Comparison of ENCODE assay signal across 1 cellular context in genomic region chr22:43088979-43089717, GRCh38.
TF ChIP-seq lines count a peak whose summit lies in the region.

TSS of gene TTLL1 (minus strand) at chr22:43089391. CDS start at chr22:43075586, 13,805 bp downstream.

TF ChIP-seq in K562, 482 proteins besides CTCF, POLR2A, EP300 and RAD21 (continued from another document and continues in another):
- TF ChIP-seq, protein P1, sequence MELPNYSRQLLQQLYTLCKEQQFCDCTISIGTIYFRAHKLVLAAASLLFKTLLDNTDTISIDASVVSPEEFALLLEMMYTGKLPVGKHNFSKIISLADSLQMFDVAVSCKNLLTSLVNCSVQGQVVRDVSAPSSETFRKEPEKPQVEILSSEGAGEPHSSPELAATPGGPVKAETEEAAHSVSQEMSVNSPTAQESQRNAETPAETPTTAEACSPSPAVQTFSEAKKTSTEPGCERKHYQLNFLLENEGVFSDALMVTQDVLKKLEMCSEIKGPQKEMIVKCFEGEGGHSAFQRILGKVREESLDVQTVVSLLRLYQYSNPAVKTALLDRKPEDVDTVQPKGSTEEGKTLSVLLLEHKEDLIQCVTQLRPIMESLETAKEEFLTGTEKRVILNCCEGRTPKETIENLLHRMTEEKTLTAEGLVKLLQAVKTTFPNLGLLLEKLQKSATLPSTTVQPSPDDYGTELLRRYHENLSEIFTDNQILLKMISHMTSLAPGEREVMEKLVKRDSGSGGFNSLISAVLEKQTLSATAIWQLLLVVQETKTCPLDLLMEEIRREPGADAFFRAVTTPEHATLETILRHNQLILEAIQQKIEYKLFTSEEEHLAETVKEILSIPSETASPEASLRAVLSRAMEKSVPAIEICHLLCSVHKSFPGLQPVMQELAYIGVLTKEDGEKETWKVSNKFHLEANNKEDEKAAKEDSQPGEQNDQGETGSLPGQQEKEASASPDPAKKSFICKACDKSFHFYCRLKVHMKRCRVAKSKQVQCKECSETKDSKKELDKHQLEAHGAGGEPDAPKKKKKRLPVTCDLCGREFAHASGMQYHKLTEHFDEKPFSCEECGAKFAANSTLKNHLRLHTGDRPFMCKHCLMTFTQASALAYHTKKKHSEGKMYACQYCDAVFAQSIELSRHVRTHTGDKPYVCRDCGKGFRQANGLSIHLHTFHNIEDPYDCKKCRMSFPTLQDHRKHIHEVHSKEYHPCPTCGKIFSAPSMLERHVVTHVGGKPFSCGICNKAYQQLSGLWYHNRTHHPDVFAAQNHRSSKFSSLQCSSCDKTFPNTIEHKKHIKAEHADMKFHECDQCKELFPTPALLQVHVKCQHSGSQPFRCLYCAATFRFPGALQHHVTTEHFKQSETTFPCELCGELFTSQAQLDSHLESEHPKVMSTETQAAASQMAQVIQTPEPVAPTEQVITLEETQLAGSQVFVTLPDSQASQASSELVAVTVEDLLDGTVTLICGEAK (IDR thresholded peaks at IDR 0.05), result peak; percentile 96
- TF ChIP-seq, protein P1 (CRISPR knock-in tag; IDR thresholded peaks at IDR 0.05), result no peak
- no peak for TF ChIP-seq THRAP3 (IDR thresholded peaks at IDR 0.05; ENCODE audit: borderline replicate concordance)
- TF ChIP-seq HNRNPL (IDR thresholded peaks at IDR 0.05; ENCODE audit: low read depth, low read length), result no peak
- no peak for TF ChIP-seq E4F1 (CRISPR knock-in tag; IDR thresholded peaks at IDR 0.05; ENCODE audit: borderline replicate concordance)
- TF ChIP-seq DACH1 (IDR thresholded peaks at IDR 0.05; ENCODE audit: partially characterized antibody), result no peak
- TF ChIP-seq, protein P2, sequence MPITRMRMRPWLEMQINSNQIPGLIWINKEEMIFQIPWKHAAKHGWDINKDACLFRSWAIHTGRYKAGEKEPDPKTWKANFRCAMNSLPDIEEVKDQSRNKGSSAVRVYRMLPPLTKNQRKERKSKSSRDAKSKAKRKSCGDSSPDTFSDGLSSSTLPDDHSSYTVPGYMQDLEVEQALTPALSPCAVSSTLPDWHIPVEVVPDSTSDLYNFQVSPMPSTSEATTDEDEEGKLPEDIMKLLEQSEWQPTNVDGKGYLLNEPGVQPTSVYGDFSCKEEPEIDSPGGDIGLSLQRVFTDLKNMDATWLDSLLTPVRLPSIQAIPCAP (CRISPR knock-in tag; IDR thresholded peaks at IDR 0.05; ENCODE audit: borderline replicate concordance), result no peak
- TF ChIP-seq RAD51 (IDR thresholded peaks at IDR 0.05; ENCODE audit: borderline replicate concordance, low read depth), result no peak
- TF ChIP-seq SRSF3 (IDR thresholded peaks at IDR 0.05; ENCODE audit: insufficient read depth, low read length), result no peak
- TF ChIP-seq ADNP (tag; IDR thresholded peaks at IDR 0.05), result no peak
- no peak for TF ChIP-seq TOE1 (IDR thresholded peaks at IDR 0.05; ENCODE audit: borderline replicate concordance)
- no peak for TF ChIP-seq TOE1 (CRISPR knock-in tag; IDR thresholded peaks at IDR 0.05; ENCODE audit: borderline replicate concordance, low read depth)
- TF ChIP-seq ZNF140 (CRISPR knock-in tag; IDR thresholded peaks at IDR 0.05), result no peak
- no peak for TF ChIP-seq PHB (CRISPR knock-in tag; IDR thresholded peaks at IDR 0.05)
- TF ChIP-seq FOSL1 (tag; conservative IDR thresholded peaks at IDR 0.05), result no peak
- no peak for TF ChIP-seq THAP12 (CRISPR knock-in tag; IDR thresholded peaks at IDR 0.05)
- TF ChIP-seq U2AF2 (optimal IDR thresholded peaks at IDR 0.05; ENCODE audit: low read depth, low read length), result no peak
- TF ChIP-seq KLF6 (CRISPR knock-in tag; IDR thresholded peaks at IDR 0.05; ENCODE audit: borderline replicate concordance), result no peak
- peak; percentile 99 for TF ChIP-seq NR2C2 (CRISPR knock-in tag; IDR thresholded peaks at IDR 0.05)
- peak; percentile 99 for TF ChIP-seq NR2C2 (tag; IDR thresholded peaks at IDR 0.05)
- no peak for TF ChIP-seq RERE (CRISPR knock-in tag; IDR thresholded peaks at IDR 0.05; ENCODE audit: borderline replicate concordance)
- TF ChIP-seq ESRRA (IDR thresholded peaks at IDR 0.05; ENCODE audit: borderline replicate concordance, low read depth), result no peak
- TF ChIP-seq GATA2 (CRISPR knock-in tag; IDR thresholded peaks at IDR 0.05), result no peak
- TF ChIP-seq, protein P3, sequence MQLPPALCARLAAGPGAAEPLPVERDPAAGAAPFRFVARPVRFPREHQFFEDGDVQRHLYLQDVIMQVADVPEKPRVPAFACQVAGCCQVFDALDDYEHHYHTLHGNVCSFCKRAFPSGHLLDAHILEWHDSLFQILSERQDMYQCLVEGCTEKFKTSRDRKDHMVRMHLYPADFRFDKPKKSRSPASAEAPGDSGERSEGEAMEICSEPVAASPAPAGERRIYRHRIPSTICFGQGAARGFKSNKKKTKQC (CRISPR knock-in tag; IDR thresholded peaks at IDR 0.05), result 0 out of 2 replicates have a peak, but pooled peaks have one; percentile 40
- no peak for TF ChIP-seq CEBPB (tag; IDR thresholded peaks at IDR 0.05)
- TF ChIP-seq, protein P4, sequence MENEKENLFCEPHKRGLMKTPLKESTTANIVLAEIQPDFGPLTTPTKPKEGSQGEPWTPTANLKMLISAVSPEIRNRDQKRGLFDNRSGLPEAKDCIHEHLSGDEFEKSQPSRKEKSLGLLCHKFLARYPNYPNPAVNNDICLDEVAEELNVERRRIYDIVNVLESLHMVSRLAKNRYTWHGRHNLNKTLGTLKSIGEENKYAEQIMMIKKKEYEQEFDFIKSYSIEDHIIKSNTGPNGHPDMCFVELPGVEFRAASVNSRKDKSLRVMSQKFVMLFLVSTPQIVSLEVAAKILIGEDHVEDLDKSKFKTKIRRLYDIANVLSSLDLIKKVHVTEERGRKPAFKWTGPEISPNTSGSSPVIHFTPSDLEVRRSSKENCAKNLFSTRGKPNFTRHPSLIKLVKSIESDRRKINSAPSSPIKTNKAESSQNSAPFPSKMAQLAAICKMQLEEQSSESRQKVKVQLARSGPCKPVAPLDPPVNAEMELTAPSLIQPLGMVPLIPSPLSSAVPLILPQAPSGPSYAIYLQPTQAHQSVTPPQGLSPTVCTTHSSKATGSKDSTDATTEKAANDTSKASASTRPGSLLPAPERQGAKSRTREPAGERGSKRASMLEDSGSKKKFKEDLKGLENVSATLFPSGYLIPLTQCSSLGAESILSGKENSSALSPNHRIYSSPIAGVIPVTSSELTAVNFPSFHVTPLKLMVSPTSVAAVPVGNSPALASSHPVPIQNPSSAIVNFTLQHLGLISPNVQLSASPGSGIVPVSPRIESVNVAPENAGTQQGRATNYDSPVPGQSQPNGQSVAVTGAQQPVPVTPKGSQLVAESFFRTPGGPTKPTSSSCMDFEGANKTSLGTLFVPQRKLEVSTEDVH (IDR thresholded peaks at IDR 0.05; ENCODE audit: low read depth, partially characterized antibody), result no peak
- TF ChIP-seq ZNF311 (CRISPR knock-in tag; IDR thresholded peaks at IDR 0.05), result no peak
- TF ChIP-seq NFRKB (IDR thresholded peaks at IDR 0.05; ENCODE audit: low read depth), result no peak
- TF ChIP-seq HES1 (IDR thresholded peaks at IDR 0.05; ENCODE audit: low read depth), result no peak
